Comparison of ENCODE assay signal across 8 cellular contexts in genomic region chr13:106533940-106534843, GRCh38. TPM values are rescaled to one million over a fixed set of nuclear protein-coding genes. Genes with fewer than 3 reads are reported as not detected.
A peak's percentile ranks its signal among the peaks of the same experiment; 100 is the strongest.
DNase-seq lines count a peak whose midpoint lies in the region; FAIRE-seq and TF ChIP-seq lines count a peak whose summit lies in the region.

No MANE protein-coding gene starts in this region.

- intact Hi-C loops in testis (cut with DNase I; ENCODE audit: low total_unique reads): no loop called here

- peaks cover 13% of the 10 kb centered on the region for H3K4me1 ChIP-seq in testis

- H3K4me3 ChIP-seq in MG63 (peak overlapping the region; percentile 53), epithelial cell of esophagus (ENCODE audit: low read length) (peak overlapping the region; percentile 92), testis (peak overlapping the region; percentile 65 to 75)

- peak; percentile 54 for DNase-seq in Caki2 (ENCODE audit: low read depth)
- DNase-seq in MG63: peak; percentile 48
- peak; percentile 57 for DNase-seq in activated CD8-positive, alpha-beta memory T cell treated with anti-CD3 and anti-CD28 coated beads, Interleukin-2, amount 50 U/mL, for 48 hours
- DNase-seq in epithelial cell of esophagus (ENCODE audit: low read depth): peak; percentile 60
- peak; percentile 75 for DNase-seq in midbrain (lab: John Stamatoyannopoulos, UW)
- peak; percentile 57 for DNase-seq in testis
- no peak for DNase-seq in GM19240 (ENCODE audit: insufficient read length, low spot score)
- DNase-seq in GM12892 (ENCODE audit: insufficient read length): no peak

- TF ChIP-seq POLR2A in testis (IDR thresholded peaks at IDR 0.05) (no peak), GM12892 (IDR thresholded peaks at IDR 0.05; ENCODE audit: low read depth, low read length) (no peak)

- WGBS in testis, 2 donors: 1 to 2% methylated on average over 32 to 72 of the region's 89 CpGs

- in situ Hi-C loops in Caki2 (cut with HindIII; ENCODE audit: low pct_unique_long_range_greater_than_20kb, low sequenced_read_pairs): no loop called here

- H3K27me3 ChIP-seq in MG63 (no peaks in the 10 kb centered on the region), testis (no peaks in the 10 kb centered on the region)

- TF ChIP-seq CTCF in epithelial cell of esophagus (IDR thresholded peaks at IDR 0.05; ENCODE audit: insufficient read depth, low read depth, low read length, missing control alignments) (no peak), testis (IDR thresholded peaks at IDR 0.05) (no peak)

- no peak for FAIRE-seq in GM12892 (lab: Jason Lieb, UNC)

- H3K27ac ChIP-seq in testis: peak overlapping the region; percentile 65 to 79

- H3K36me3 ChIP-seq in MG63 (no peaks in the 10 kb centered on the region), testis (ENCODE audit: low read depth, missing control alignments) (no peaks in the 10 kb centered on the region)

- H3K9me3 ChIP-seq in MG63 (no peaks in the 10 kb centered on the region), testis (no peaks in the 10 kb centered on the region)

RNA-seq across cellular contexts. Expression of gene EFNB2, which starts 1.3 kb away (rescaled TPM):
- 11.9 and 17.5 TPM in 2 replicates for total RNA-seq in Caki2 (2014; rRNA removed; shearing (Covaris generic); ENCODE audit: low replicate concordance)
- total RNA-seq in MG63 (2014; rRNA removed; shearing (Covaris generic); ENCODE audit: low replicate concordance): 2.3 and 3.6 TPM in 2 replicates
- 10 to 100 TPM; 24.7 to 37.7 TPM for total RNA-seq in testis
- 17.4 TPM for polyA plus RNA-seq in testis (ENCODE audit: insufficient read depth, low read depth, low replicate concordance)
- polyA plus RNA-seq in GM12892 (2012; ENCODE audit: missing spikeins): 0.23 TPM

RNA-seq across cellular contexts. Expression of gene ARGLU1, which starts 33.7 kb away (rescaled TPM):
- 23.5 and 53.1 TPM in 2 replicates for total RNA-seq in Caki2 (2014; rRNA removed; shearing (Covaris generic); ENCODE audit: low replicate concordance)
- 63.4 and 89.4 TPM in 2 replicates for total RNA-seq in MG63 (2014; rRNA removed; shearing (Covaris generic); ENCODE audit: low replicate concordance)
- 100 to 1,000 TPM; 148 to 164 TPM for total RNA-seq in testis
- polyA plus RNA-seq in testis (ENCODE audit: insufficient read depth, low read depth, low replicate concordance): 67.6 TPM
- 87.6 TPM for polyA plus RNA-seq in GM12892 (2012; ENCODE audit: missing spikeins)

Comparison
In these comparisons a context has a peak if more than half of its experiments do, and no peak if none do; other contexts are left out.
1. DNase-seq: peak in Caki2 (single experiment), MG63 (single experiment), activated CD8-positive, alpha-beta memory T cell treated with anti-CD3 and anti-CD28 coated beads, Interleukin-2, amount 50 U/mL, for 48 hours (single experiment), epithelial cell of esophagus (single experiment), midbrain (single experiment) and testis (single experiment); none in GM19240 (single experiment) and GM12892 (single experiment).
2. Peak in every context shown above with its lines, with median percentiles within 50 percentile points of each other: H3K4me3 ChIP-seq.